8 cellular contexts compared by ENCODE assay signal in genomic region chr11:46389450-46390330, GRCh38. TPM values are rescaled to one million over a fixed set of nuclear protein-coding genes. Genes with fewer than 3 reads are reported as not detected.
DNase-seq lines count a peak whose midpoint lies in the region; ATAC-seq and TF ChIP-seq lines count a peak whose summit lies in the region.

No MANE protein-coding gene starts in this region.

- no peak overlapping the region for H3K9ac ChIP-seq in iPS-18a (ENCODE audit: low read length)

- TF ChIP-seq POLR2A in body of pancreas (IDR thresholded peaks at IDR 0.05), result no peak
- no peak for TF ChIP-seq POLR2A in gastrocnemius medialis (IDR thresholded peaks at IDR 0.05)

- H3K4me1 ChIP-seq in body of pancreas, result peaks cover 41% of the 10 kb centered on the region
- peaks cover 15% of the 10 kb centered on the region for H3K4me1 ChIP-seq in iPS-18a (ENCODE audit: control insufficient read depth, low read depth, low read length)
- H3K4me1 ChIP-seq in gastrocnemius medialis, result peaks cover 19 to 23% of the 10 kb centered on the region in 2 donors

- peaks cover 0 to 22% of the 10 kb centered on the region in 2 donors for H3K27me3 ChIP-seq in body of pancreas
- H3K27me3 ChIP-seq in iPS-18a (ENCODE audit: control insufficient read depth, insufficient read depth, low read length), result peaks cover 67% of the 10 kb centered on the region
- H3K27me3 ChIP-seq in gastrocnemius medialis, result peaks cover 35 to 39% (median 37%) of the 10 kb centered on the region in 3 donors

- peak; percentile 70 for DNase-seq in COLO829 (ENCODE audit: low spot score)
- DNase-seq in SK-N-DZ (ENCODE audit: low spot score), result peak; percentile 82
- peak; percentile 68 to 80 (median 72) for DNase-seq in body of pancreas
- peak in 1 of 2 donors; percentile 41 for DNase-seq in gastrocnemius medialis

- 1% methylated on average over 72 of the region's 80 CpGs; no CpG with 5 or more reads in 1 of the 2 donors for WGBS in body of pancreas, 2 donors

- TF ChIP-seq CTCF in LNCAP (IDR thresholded peaks at IDR 0.05) (peak; percentile 92), body of pancreas (IDR thresholded peaks at IDR 0.05) (peak; percentile 74 to 89 (median 81)), gastrocnemius medialis (IDR thresholded peaks at IDR 0.05 in 4 of 5, conservative IDR thresholded peaks at IDR 0.05 in 1 of 5) (peak; percentile 54 to 95 (median 84))

- in situ Hi-C loops in gastrocnemius medialis (cut with MboI; ENCODE audit: low sequenced_read_pairs in 4 of 4), result loop anchor here in 2 of 4 donors (10.0 kb wide), 2 partner anchors 145 to 155 kb away; no protein-coding TSS in a partner anchor

- H3K4me3 ChIP-seq in body of pancreas, result peak overlapping the region in 1 of 2 donors; percentile 5
- peak overlapping the region; percentile 53 for H3K4me3 ChIP-seq in iPS-18a (ENCODE audit: low read length)
- H3K4me3 ChIP-seq in gastrocnemius medialis, result peak overlapping the region; percentile 27 to 69 (median 48)

- H3K36me3 ChIP-seq in body of pancreas (replicated peaks in 1 of 2; ENCODE audit: insufficient read depth in 1 of 2, low read depth in 2 of 2) (no peaks in the 10 kb centered on the region), iPS-18a (ENCODE audit: control insufficient read depth, low read depth, low read length) (no peaks in the 10 kb centered on the region), gastrocnemius medialis (no peaks in the 10 kb centered on the region)

- H3K9me3 ChIP-seq in body of pancreas (no peaks in the 10 kb centered on the region), iPS-18a (ENCODE audit: control insufficient read depth, low read depth, low read length) (no peaks in the 10 kb centered on the region), gastrocnemius medialis (no peaks in the 10 kb centered on the region)

- ATAC-seq in GM19452 (IDR thresholded peaks at IDR 0.05; ENCODE audit: unreplicated experiment) (peak; percentile 62), body of pancreas (peak; percentile 60), gastrocnemius medialis (peak; percentile 28 to 36), GM21717 (IDR thresholded peaks at IDR 0.05; ENCODE audit: unreplicated experiment) (no peak)

- H3K27ac ChIP-seq in body of pancreas (no peak overlapping the region), iPS-18a (ENCODE audit: low read length) (no peak overlapping the region), gastrocnemius medialis (no peak overlapping the region)

- intact Hi-C loops in body of pancreas (cut with DNase I), result no loop called here
- intact Hi-C loops in gastrocnemius medialis (cut with DNase I; ENCODE audit: low total_unique reads), result loop anchor here (1.0 kb wide), 2 partner anchors 140 to 148 kb away; no protein-coding TSS in a partner anchor

RNA-seq across cellular contexts. Expression of gene CHRM4, which starts 1.9 kb away (rescaled TPM):
- 2.3 and 4.6 TPM in 2 replicates for polyA plus RNA-seq in SK-N-DZ (2014; cell fraction: cytosol; rRNA removed)
- polyA plus RNA-seq in SK-N-DZ (2014; cell fraction: nucleus; rRNA removed), result 1.6 and 2.3 TPM in 2 replicates
- total RNA-seq in body of pancreas (not detected), gastrocnemius medialis (not detected)

RNA-seq across cellular contexts. Expression of gene MDK, which starts 8.2 kb away (rescaled TPM):
- 2,839 and 3,450 TPM in 2 replicates for polyA plus RNA-seq in SK-N-DZ (2014; cell fraction: cytosol; rRNA removed)
- 2,101 and 2,397 TPM in 2 replicates for polyA plus RNA-seq in SK-N-DZ (2014; cell fraction: nucleus; rRNA removed)
- total RNA-seq in body of pancreas (10 to 100 TPM; 36.9 to 63.0 TPM), gastrocnemius medialis (1 to 10 TPM in 2 of 4 donors, not detected in 2; 1.6 to 1.9 TPM)

RNA-seq across cellular contexts. Expression of gene DGKZ, which starts 42.4 kb away (rescaled TPM):
- polyA plus RNA-seq in SK-N-DZ (2014; cell fraction: cytosol; rRNA removed), result 54.5 and 58.7 TPM in 2 replicates
- polyA plus RNA-seq in SK-N-DZ (2014; cell fraction: nucleus; rRNA removed), result 148 and 162 TPM in 2 replicates
- total RNA-seq in body of pancreas (10 to 100 TPM; 79.4 to 86.4 TPM), gastrocnemius medialis (100 to 1,000 TPM; 127 to 155 (median 131) TPM)

Comparison
In these comparisons a context has a peak if more than half of its experiments do, and no peak if none do; other contexts are left out.
1. RNA of gene MDK, which starts 8.2 kb away (total RNA-seq): 36.9 to 63.0 TPM in body of pancreas; 1.6 to 1.9 TPM in gastrocnemius medialis; every median in the first group is over 10 times any median in the second.
2. Peak in every context shown above with its lines, with median percentiles within 50 percentile points of each other: CTCF ChIP-seq.